10 cellular contexts compared by ENCODE assay signal in genomic region chr2:187403568-187404260, GRCh38. TPM values are rescaled to one million over a fixed set of nuclear protein-coding genes. Genes with fewer than 3 reads are reported as not detected.
A peak's percentile ranks its signal among the peaks of the same experiment; 100 is the strongest.
DNase-seq lines count a peak whose midpoint lies in the region; ATAC-seq and TF ChIP-seq lines count a peak whose summit lies in the region.
"Had no signal": no experiment of that assay in that cellular context is flagged by ENCODE, and none has a peak within 500 bp of the region (broad histone marks: within the 10 kb centered on the region; RNA-seq: fewer than 3 reads in every experiment).

No MANE protein-coding gene starts in this region.

- CTCF ChIA-PET in A673 (lab: Charles Lee): no interaction called here

- H4K20me1 ChIP-seq in hepatocyte (ENCODE audit: insufficient read depth, poor library complexity, severe bottlenecking): no peaks in the 10 kb centered on the region

- WGBS in hepatocyte (ENCODE audit: low lambda C conversion rate, missing lambda C conversion rate): 86% methylated on average over 6 of the region's 6 CpGs

- H3K9me2 ChIP-seq in hepatocyte (replicated peaks; ENCODE audit: insufficient read depth): no peaks in the 10 kb centered on the region

- no peak overlapping the region for H2AFZ ChIP-seq in hepatocyte

- peak; percentile 56 for ATAC-seq in HG02678 (IDR thresholded peaks at IDR 0.05; ENCODE audit: unreplicated experiment)
- ATAC-seq in SK-N-SH treated with all-trans-retinoic acid at 6 μM for 48 hours: no peak

- no peak for TF ChIP-seq CTCF in A673 (conservative IDR thresholded peaks at IDR 0.05; ENCODE audit: low read depth, low read length)
- TF ChIP-seq CTCF in coronary artery (IDR thresholded peaks at IDR 0.05): no peak
- TF ChIP-seq CTCF in hepatocyte (IDR thresholded peaks at IDR 0.05; ENCODE audit: poor library complexity): no peak

- peaks cover 30% of the 10 kb centered on the region for H3K4me1 ChIP-seq in A673 (ENCODE audit: insufficient read depth, low read length, poor library complexity, severe bottlenecking)
- H3K4me1 ChIP-seq in hepatocyte (ENCODE audit: insufficient read depth): no peaks in the 10 kb centered on the region

- BruUV-seq in A673 (replicated peaks; lab: Mats Ljungman, UMichigan): no TSS peak

- H3K27ac ChIP-seq in A673 (ENCODE audit: low read depth, low read length, poor library complexity, severe bottlenecking) (peak overlapping the region; percentile 48), coronary artery (peak overlapping the region; percentile 65 to 70), hepatocyte (no peak overlapping the region)

- DNase-seq in A673 (ENCODE audit: low spot score): peak; percentile 79
- no peak for DNase-seq in coronary artery (ENCODE audit: low spot score)
- peak; percentile 72 for DNase-seq in medulla oblongata (ENCODE audit: extremely low spot score)
- DNase-seq in hepatocyte (ENCODE audit: low spot score): no peak
- DNase-seq in foreskin melanocyte: no peak
- no peak for DNase-seq in stimulated activated CD4-positive, alpha-beta T cell treated with anti-CD3 and anti-CD28 coated beads, Interleukin-1b, Interleukin-23, amount 100 ng/mL, for 48 hours
- DNase-seq: cortex of kidney; stimulated activated CD4-positive, alpha-beta T cell treated with anti-CD3 and anti-CD28 coated beads, Interleukin-4, amount 100 ng/mL, for 1 hour had no signal

- no peak overlapping the region for H3K4me2 ChIP-seq in hepatocyte

- H3K27me3 ChIP-seq in A673 (replicated peaks; ENCODE audit: insufficient read depth, low read depth, low read length, poor library complexity): no peaks in the 10 kb centered on the region
- no peaks in the 10 kb centered on the region for H3K27me3 ChIP-seq in hepatocyte

- no peaks in the 10 kb centered on the region for H3K79me2 ChIP-seq in hepatocyte

- H3K4me3 ChIP-seq in A673 (ENCODE audit: low read depth, low read length, poor library complexity, severe bottlenecking): no peak overlapping the region
- H3K4me3 ChIP-seq in coronary artery: peak overlapping the region; percentile 48
- no peak overlapping the region for H3K4me3 ChIP-seq in hepatocyte

- no peaks in the 10 kb centered on the region for H3K36me3 ChIP-seq in A673 (ENCODE audit: insufficient read depth, low read length, poor library complexity, severe bottlenecking)
- H3K36me3 ChIP-seq in hepatocyte (replicated peaks; ENCODE audit: insufficient read depth, low read depth): no peaks in the 10 kb centered on the region

- intact Hi-C loops in A673 (cut with micrococcal nuclease; ENCODE audit: unreplicated experiment): no loop called here

- POLR2A ChIA-PET in A673 (lab: Charles Lee; ENCODE audit: low non-redundant PET): interaction anchor here (0.7 kb wide), 1 partner anchor 30 kb away, joined by 3 read pairs; no protein-coding TSS in a partner anchor

- H3K9me3 ChIP-seq in A673 (ENCODE audit: low read depth, low read length, poor library complexity, severe bottlenecking) (no peaks in the 10 kb centered on the region), hepatocyte (ENCODE audit: low read depth) (no peaks in the 10 kb centered on the region)

TF ChIP-seq in SK-N-SH treated with all-trans-retinoic acid at 6 μM for 48 hours, 23 proteins besides CTCF, POLR2A, EP300 and RAD21:
- no peak for TF ChIP-seq CSRNP3 (CRISPR knock-in tag; IDR thresholded peaks at IDR 0.05)
- TF ChIP-seq TOX (CRISPR knock-in tag; IDR thresholded peaks at IDR 0.05; ENCODE audit: borderline replicate concordance): no peak
- TF ChIP-seq ZNF70 (CRISPR knock-in tag; IDR thresholded peaks at IDR 0.05): no peak
- TF ChIP-seq ISL1 (CRISPR knock-in tag; IDR thresholded peaks at IDR 0.05): no peak
- no peak for TF ChIP-seq RARB (CRISPR knock-in tag; IDR thresholded peaks at IDR 0.05)
- no peak for TF ChIP-seq GLIS3 (CRISPR knock-in tag; IDR thresholded peaks at IDR 0.05)
- TF ChIP-seq PPARA (CRISPR knock-in tag; IDR thresholded peaks at IDR 0.05; ENCODE audit: borderline replicate concordance): no peak
- no peak for TF ChIP-seq BACH2 (CRISPR knock-in tag; IDR thresholded peaks at IDR 0.05; ENCODE audit: borderline replicate concordance)
- no peak for TF ChIP-seq ZFP3 (CRISPR knock-in tag; IDR thresholded peaks at IDR 0.05)
- no peak for TF ChIP-seq ZNF565 (CRISPR knock-in tag; conservative IDR thresholded peaks at IDR 0.05; ENCODE audit: low read depth)
- TF ChIP-seq ZNF8 (CRISPR knock-in tag; IDR thresholded peaks at IDR 0.05): no peak
- TF ChIP-seq TCF4 (CRISPR knock-in tag; IDR thresholded peaks at IDR 0.05; ENCODE audit: borderline replicate concordance): no peak
- no peak for TF ChIP-seq ZFP30 (CRISPR knock-in tag; IDR thresholded peaks at IDR 0.05)
- TF ChIP-seq PATZ1 (CRISPR knock-in tag; IDR thresholded peaks at IDR 0.05; ENCODE audit: borderline replicate concordance): no peak
- no peak for TF ChIP-seq CREB5 (CRISPR knock-in tag; IDR thresholded peaks at IDR 0.05; ENCODE audit: low read depth)
- TF ChIP-seq POU6F1 (CRISPR knock-in tag; IDR thresholded peaks at IDR 0.05; ENCODE audit: borderline replicate concordance, low read depth): no peak
- no peak for TF ChIP-seq SNAI2 (CRISPR knock-in tag; IDR thresholded peaks at IDR 0.05)
TF ChIP-seq in SK-N-SH treated with all-trans-retinoic acid at 6 μM for 48 hours: peak in this region for 0.

RNA-seq across cellular contexts. Expression of gene CALCRL, which starts 44.3 kb away (rescaled TPM):
- total RNA-seq in A673 (2021) (2.8 and 3.1 TPM in 2 replicates), hepatocyte (10.6 and 10.8 TPM in 2 replicates)
- polyA plus RNA-seq in hepatocyte: 2.6 and 3.2 TPM in 2 replicates

Comparison
In these comparisons a context has a peak if more than half of its experiments do, and no peak if none do; other contexts are left out.
1. DNase-seq: peak in A673 (single experiment) and medulla oblongata (single experiment); none in coronary artery (single experiment), hepatocyte (single experiment), foreskin melanocyte (single experiment) and stimulated activated CD4-positive, alpha-beta T cell treated with anti-CD3 and anti-CD28 coated beads, Interleukin-1b, Interleukin-23, amount 100 ng/mL, for 48 hours (single experiment).